In the genomic region with DNA sequence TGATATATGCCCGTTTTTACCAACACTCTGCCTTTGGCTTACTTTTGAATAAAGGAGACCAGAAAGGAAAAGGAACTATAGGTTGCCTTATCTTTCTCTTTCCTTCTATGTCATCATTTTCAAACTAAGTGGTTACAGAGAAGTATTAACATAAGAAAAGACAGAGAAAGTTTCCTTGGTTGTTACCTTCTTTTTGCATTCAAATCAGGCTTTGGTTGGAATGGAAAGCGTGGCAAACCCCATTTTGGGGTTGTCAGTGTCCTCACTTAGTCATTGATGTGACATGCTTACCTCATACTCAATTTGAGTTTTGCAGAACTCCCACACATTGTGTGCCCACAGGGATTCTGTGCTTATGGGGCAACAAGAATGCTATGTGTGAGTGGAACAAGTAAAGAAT, we compare ENCODE assay signal across 21 cellular contexts.
"Had no signal": no experiment of that assay in that cellular context is flagged by ENCODE, and none has a peak within 500 bp of the region (broad histone marks: within the 10 kb centered on the region; RNA-seq: fewer than 3 reads in every experiment).

No MANE protein-coding gene starts in this region.

- DNase-seq: activated effector memory CD4-positive, alpha-beta T cell treated with Interleukin-2 at 50 U/mL for 16 hours; activated naive CD4-positive, alpha-beta T cell treated with anti-CD3 and anti-CD28 coated beads, Interleukin-2, amount 50 U/mL, for 16 hours; activated T-cell treated with anti-CD3 and anti-CD28 coated beads, Interleukin-2, amount 50 U/mL, for 1 hour; dorsolateral prefrontal cortex; erythroblast; gastrocnemius medialis; heart right ventricle; kidney; left ventricle myocardium inferior; stimulated activated CD4-positive, alpha-beta T cell treated with anti-CD3 and anti-CD28 coated beads, Interleukin-15, amount 100 ng/mL, for 24 hours; stimulated activated CD4-positive, alpha-beta T cell treated with anti-CD3 and anti-CD28 coated beads, Interleukin-4, amount 100 ng/mL, for 24 hours; stomach; T-helper 1 cell; T1000; testis; upper lobe of left lung had no signal

- H3K4me1 Mint-ChIP-seq: nephron had no signal

- H3K9me3 Mint-ChIP-seq: nephron had no signal

- H3K4me3 ChIP-seq: dorsolateral prefrontal cortex, gastrocnemius medialis, heart right ventricle, left ventricle myocardium inferior, right atrium auricular region, skin epidermis, stomach, testis, upper lobe of left lung had no signal

- H3K27ac ChIP-seq: dorsolateral prefrontal cortex, gastrocnemius medialis, heart right ventricle, left ventricle myocardium inferior, right atrium auricular region, skin epidermis, stomach, testis, upper lobe of left lung had no signal

- H3K27ac Mint-ChIP-seq: nephron, progenitor cell of endocrine pancreas had no signal

- H3K4me1 ChIP-seq: testis had no signal

- H3K36me3 ChIP-seq: gastrocnemius medialis, heart right ventricle, left ventricle myocardium inferior, right atrium auricular region, stomach, upper lobe of left lung had no signal

- H3K9me3 ChIP-seq: gastrocnemius medialis, heart right ventricle, left ventricle myocardium inferior, right atrium auricular region, stomach, testis, upper lobe of left lung had no signal

- ATAC-seq: gastrocnemius medialis, heart right ventricle, SK-N-SH treated with all-trans-retinoic acid at 6 μM for 48 hours had no signal

- H3K27me3 ChIP-seq: dorsolateral prefrontal cortex, gastrocnemius medialis, right atrium auricular region, testis, upper lobe of left lung had no signal
